In genomic region chr22:46754110-46754799, GRCh38 we compare ENCODE assay signal across 8 cellular contexts. TPM values are rescaled to one million over a fixed set of nuclear protein-coding genes. Genes with fewer than 3 reads are reported as not detected.
DNase-seq lines count a peak whose midpoint lies in the region; ATAC-seq and TF ChIP-seq lines count a peak whose summit lies in the region.

No MANE protein-coding gene starts in this region.

- no peaks in the 10 kb centered on the region for H3K27me3 Mint-ChIP-seq in activated B cell treated with CpG ODN at 0.5 μM for 24 hours

- peaks cover 36% of the 10 kb centered on the region for H3K4me1 Mint-ChIP-seq in activated B cell treated with CpG ODN at 0.5 μM for 24 hours

- DNase-seq in AG08396 (ENCODE audit: low spot score) (peak; percentile 96), activated B cell treated with CpG ODN at 0.5 μM for 24 hours (no peak), foreskin fibroblast (peak; percentile 98 to 99), pulmonary artery endothelial cell (ENCODE audit: low read depth, low spot score) (peak; percentile 98), GM10266 (ENCODE audit: extremely low spot score) (no peak), GM19240 (ENCODE audit: insufficient read length, low spot score) (no peak)
- no peak for DNase-seq in activated CD8-positive, alpha-beta memory T cell treated with anti-CD3 and anti-CD28 coated beads, Interleukin-2, amount 50 U/mL, for 48 hours

- POLR2A ChIA-PET in activated B cell treated with CpG ODN at 0.5 μM for 24 hours (lab: Charles Lee) = interaction anchor here (0.6 to 0.7 kb wide), 2 partner anchors 12 to 35 kb away, joined by 3 to 6 read pairs; no protein-coding TSS in a partner anchor

- no peak overlapping the region for H3K4me3 Mint-ChIP-seq in activated B cell treated with CpG ODN at 0.5 μM for 24 hours

- peak; percentile 45 for ATAC-seq in HG03354 (IDR thresholded peaks at IDR 0.05; ENCODE audit: poor library complexity, severe bottlenecking, unreplicated experiment)
- peak; percentile 25 for ATAC-seq in activated B cell treated with CpG ODN at 0.5 μM for 24 hours (ENCODE audit: low read depth)

- CTCF ChIA-PET in activated B cell treated with CpG ODN at 0.5 μM for 24 hours (lab: Charles Lee) = interaction anchor here (11.6 kb wide), 1 partner anchor 47 kb away, joined by 266 read pairs; no protein-coding TSS in a partner anchor

- H3K27ac Mint-ChIP-seq in activated B cell treated with CpG ODN at 0.5 μM for 24 hours = no peak overlapping the region

- H3K4me3 ChIP-seq in foreskin fibroblast (ENCODE audit: low read depth in 1 of 2, low read length in 2 of 2) = no peak overlapping the region

- TF ChIP-seq CTCF in activated B cell treated with CpG ODN at 0.5 μM for 24 hours (IDR thresholded peaks at IDR 0.05) (no peak), foreskin fibroblast (IDR thresholded peaks at IDR 0.05; ENCODE audit: low read depth, low read length) (no peak), GM10266 (IDR thresholded peaks at IDR 0.05; ENCODE audit: control insufficient read depth, insufficient read depth, low read depth, missing control alignments) (no peak)

- intact Hi-C loops in activated B cell treated with CpG ODN at 0.5 μM for 24 hours (cut with micrococcal nuclease) = no loop called here

- H3K9me3 Mint-ChIP-seq in activated B cell treated with CpG ODN at 0.5 μM for 24 hours = peaks cover 4% of the 10 kb centered on the region

- H3K36me3 Mint-ChIP-seq in activated B cell treated with CpG ODN at 0.5 μM for 24 hours (ENCODE audit: low read depth) = no peaks in the 10 kb centered on the region

RNA-seq across cellular contexts. Expression of gene TBC1D22A, which starts 8.2 kb away (rescaled TPM):
- total RNA-seq in activated B cell treated with CpG ODN at 0.5 μM for 24 hours (73.0 and 85.9 TPM in 2 replicates), pulmonary artery endothelial cell (16.0 and 17.4 TPM in 2 replicates)

RNA-seq across cellular contexts. Expression of gene CERK, which starts 16.2 kb away (rescaled TPM):
- total RNA-seq in activated B cell treated with CpG ODN at 0.5 μM for 24 hours (13.8 and 16.9 TPM in 2 replicates), pulmonary artery endothelial cell (101 and 103 TPM in 2 replicates)

Comparison
In these comparisons a context has a peak if more than half of its experiments do, and no peak if none do; other contexts are left out.
1. DNase-seq: peak in AG08396 (single experiment), foreskin fibroblast (2 of 2) and pulmonary artery endothelial cell (single experiment); none in activated B cell treated with CpG ODN at 0.5 μM for 24 hours (single experiment), GM10266 (single experiment), activated CD8-positive, alpha-beta memory T cell treated with anti-CD3 and anti-CD28 coated beads, Interleukin-2, amount 50 U/mL, for 48 hours (single experiment) and GM19240 (single experiment).